ENCODE assay signal across 9 cellular contexts in genomic region chrX:110847334-110847733, GRCh38. TPM values are rescaled to one million over a fixed set of nuclear protein-coding genes. Genes with fewer than 3 reads are reported as not detected.
DNase-seq lines count a peak whose midpoint lies in the region; ATAC-seq and TF ChIP-seq lines count a peak whose summit lies in the region.
"Had no signal": no experiment of that assay in that cellular context is flagged by ENCODE, and none has a peak within 500 bp of the region (broad histone marks: within the 10 kb centered on the region; RNA-seq: fewer than 3 reads in every experiment).

No MANE protein-coding gene starts in this region.

- POLR2A ChIA-PET in naive thymus-derived CD4-positive, alpha-beta T cell (lab: Charles Lee): no interaction called here

- H3K27ac ChIP-seq in naive thymus-derived CD4-positive, alpha-beta T cell (ENCODE audit: low read depth, low read length): no peak overlapping the region

- CTCF ChIA-PET in naive thymus-derived CD4-positive, alpha-beta T cell (lab: Charles Lee): interaction anchor here (0.9 to 2.2 kb wide), 3 partner anchors 8 to 12 kb away, joined by 3 to 5 read pairs (median 4); no protein-coding TSS in a partner anchor

- H3K4me1 ChIP-seq in naive thymus-derived CD4-positive, alpha-beta T cell (ENCODE audit: control insufficient read depth in 2 of 2, insufficient read depth in 2 of 2, low read length in 2 of 2): no peaks in the 10 kb centered on the region

- no peaks in the 10 kb centered on the region for H3K36me3 ChIP-seq in naive thymus-derived CD4-positive, alpha-beta T cell (ENCODE audit: control insufficient read depth in 2 of 3, insufficient read depth in 3 of 3, low read length in 3 of 3)

- H3K27ac Mint-ChIP-seq in naive thymus-derived CD4-positive, alpha-beta T cell: peak overlapping the region in 1 of 9 donors; percentile 75
- H3K27ac Mint-ChIP-seq: dendritic cell treated with granulocyte-macrophage colony-stimulating factor and Interleukin-4, amounts not matched to agents 40 ng/mL and 50 ng/mL, for 4 days had no signal

- peak; percentile 34 to 76 for ATAC-seq in activated T-cell treated with anti-CD3 and anti-CD28 coated beads, Interleukin-2, amount 50 U/mL, for 4 hours
- ATAC-seq in GM21786 (IDR thresholded peaks at IDR 0.05; ENCODE audit: unreplicated experiment): peak; percentile 62
- ATAC-seq in naive thymus-derived CD4-positive, alpha-beta T cell: peak; percentile 61

- no peaks in the 10 kb centered on the region for H3K9me3 ChIP-seq in naive thymus-derived CD4-positive, alpha-beta T cell (ENCODE audit: control insufficient read depth in 2 of 3, low read length in 3 of 3)

- H3K27me3 Mint-ChIP-seq in activated T-cell treated with anti-CD3 and anti-CD28 coated beads, Interleukin-2, amount 50 U/mL, for 4 hours (ENCODE audit: low read depth): no peaks in the 10 kb centered on the region
- peaks cover 0 to 5% (median 0%) of the 10 kb centered on the region in 5 donors for H3K27me3 Mint-ChIP-seq in naive thymus-derived CD4-positive, alpha-beta T cell
- H3K27me3 Mint-ChIP-seq: dendritic cell treated with granulocyte-macrophage colony-stimulating factor and Interleukin-4, amounts not matched to agents 40 ng/mL and 50 ng/mL, for 4 days had no signal

- no peaks in the 10 kb centered on the region for H3K9me3 Mint-ChIP-seq in activated T-cell treated with anti-CD3 and anti-CD28 coated beads, Interleukin-2, amount 50 U/mL, for 4 hours
- H3K9me3 Mint-ChIP-seq in naive thymus-derived CD4-positive, alpha-beta T cell: peaks cover 0 to 1% (median 0%) of the 10 kb centered on the region in 11 donors
- H3K9me3 Mint-ChIP-seq: dendritic cell treated with granulocyte-macrophage colony-stimulating factor and Interleukin-4, amounts not matched to agents 40 ng/mL and 50 ng/mL, for 4 days had no signal

- no peaks in the 10 kb centered on the region for H3K27me3 ChIP-seq in naive thymus-derived CD4-positive, alpha-beta T cell (ENCODE audit: control insufficient read depth in 2 of 2, insufficient read depth in 2 of 2, low read length in 2 of 2)

- H3K36me3 Mint-ChIP-seq in activated T-cell treated with anti-CD3 and anti-CD28 coated beads, Interleukin-2, amount 50 U/mL, for 4 hours (ENCODE audit: insufficient read depth): no peaks in the 10 kb centered on the region
- no peaks in the 10 kb centered on the region for H3K36me3 Mint-ChIP-seq in naive thymus-derived CD4-positive, alpha-beta T cell

- no peak overlapping the region for H3K4me3 Mint-ChIP-seq in activated T-cell treated with anti-CD3 and anti-CD28 coated beads, Interleukin-2, amount 50 U/mL, for 4 hours
- H3K4me3 Mint-ChIP-seq in naive thymus-derived CD4-positive, alpha-beta T cell: no peak overlapping the region
- H3K4me3 Mint-ChIP-seq: dendritic cell treated with granulocyte-macrophage colony-stimulating factor and Interleukin-4, amounts not matched to agents 40 ng/mL and 50 ng/mL, for 4 days had no signal

- DNase-seq in activated T-cell treated with anti-CD3 and anti-CD28 coated beads, Interleukin-2, amount 50 U/mL, for 4 hours: no peak
- no peak for DNase-seq in activated T-cell treated with anti-CD3 and anti-CD28 coated beads for 4 hours
- peak; percentile 62 for DNase-seq in RPMI7951 (ENCODE audit: low read depth)
- peak; percentile 61 for DNase-seq in epithelial cell of esophagus (ENCODE audit: low read depth)
- peak in 6 of 9 donors; percentile 15 to 53 (median 44) for DNase-seq in naive thymus-derived CD4-positive, alpha-beta T cell
- no peak for DNase-seq in activated naive CD4-positive, alpha-beta T cell treated with anti-CD3 and anti-CD28 coated beads, Interleukin-2, amount 50 U/mL, for 16 hours

- TF ChIP-seq CTCF in LNCAP (IDR thresholded peaks at IDR 0.05) (peak; percentile 45), epithelial cell of esophagus (IDR thresholded peaks at IDR 0.05; ENCODE audit: insufficient read depth, low read depth, low read length, missing control alignments) (peak; percentile 44)

- no peak overlapping the region for H3K4me3 ChIP-seq in epithelial cell of esophagus (ENCODE audit: low read length)
- H3K4me3 ChIP-seq in naive thymus-derived CD4-positive, alpha-beta T cell (ENCODE audit: low read length): no peak overlapping the region

- intact Hi-C loops in naive thymus-derived CD4-positive, alpha-beta T cell (cut with micrococcal nuclease): loop anchor here (1.0 to 5.0 kb wide), 4 partner anchors 395 to 1135 kb away; no protein-coding TSS in a partner anchor

- H3K4me1 Mint-ChIP-seq in activated T-cell treated with anti-CD3 and anti-CD28 coated beads, Interleukin-2, amount 50 U/mL, for 4 hours (ENCODE audit: low read depth): no peaks in the 10 kb centered on the region
- peaks cover 0 to 2% (median 0%) of the 10 kb centered on the region in 7 donors for H3K4me1 Mint-ChIP-seq in naive thymus-derived CD4-positive, alpha-beta T cell

RNA-seq across cellular contexts. Expression of gene CHRDL1, which starts 51.7 kb away (rescaled TPM):
- total RNA-seq in activated T-cell treated with anti-CD3 and anti-CD28 coated beads, Interleukin-2, amount 50 U/mL, for 4 hours: under 1 TPM in 1 of 3 donors, not detected in 2; 0.10 TPM
- total RNA-seq in RPMI7951 (2014; rRNA removed; shearing (Covaris generic)): 35.4 and 35.6 TPM in 2 replicates
- not detected for total RNA-seq in naive thymus-derived CD4-positive, alpha-beta T cell
- under 1 TPM in 1 of 2 donors, not detected in 1; 0.16 TPM for polyA plus RNA-seq in naive thymus-derived CD4-positive, alpha-beta T cell

Comparison
In these comparisons a context has a peak if more than half of its experiments do, and no peak if none do; other contexts are left out.
1. DNase-seq: peak in RPMI7951 (single experiment), epithelial cell of esophagus (single experiment) and naive thymus-derived CD4-positive, alpha-beta T cell (6 of 9); none in activated T-cell treated with anti-CD3 and anti-CD28 coated beads, Interleukin-2, amount 50 U/mL, for 4 hours (single experiment), activated T-cell treated with anti-CD3 and anti-CD28 coated beads for 4 hours (single experiment) and activated naive CD4-positive, alpha-beta T cell treated with anti-CD3 and anti-CD28 coated beads, Interleukin-2, amount 50 U/mL, for 16 hours (single experiment).
2. RNA of gene CHRDL1, which starts 51.7 kb away (total RNA-seq): 35.4 to 35.6 TPM in RPMI7951; 0.10 TPM in activated T-cell treated with anti-CD3 and anti-CD28 coated beads, Interleukin-2, amount 50 U/mL, for 4 hours and not detected in naive thymus-derived CD4-positive, alpha-beta T cell; every median in the first group is over 10 times any median in the second.
3. Peak in every context shown above with its lines, with median percentiles within 50 percentile points of each other: ATAC-seq.